Comparison of ENCODE assay signal across 18 cellular contexts in genomic region chr9:105403552-105404246, GRCh38.
"Had no signal": no experiment of that assay in that cellular context is flagged by ENCODE, and none has a peak within 500 bp of the region (broad histone marks: within the 10 kb centered on the region; RNA-seq: fewer than 3 reads in every experiment).

No MANE protein-coding gene starts in this region.

- DNase-seq: activated B cell treated with CpG ODN at 0.5 μM for 24 hours; activated CD4-positive, alpha-beta T cell treated with anti-CD3 and anti-CD28 coated beads, Interleukin-2, amount 50 U/mL, for 1 hour; amygdala; brain microvascular endothelial cell; dorsolateral prefrontal cortex; foreskin keratinocyte; head of caudate nucleus; lower lobe of right lung; midbrain; nucleus accumbens; right cardiac atrium; small intestine; tibial artery had no signal

- H3K4me3 ChIP-seq: dorsolateral prefrontal cortex, lower lobe of right lung, tibial artery, vagina had no signal

- H3K4me1 ChIP-seq: foreskin keratinocyte, lower lobe of right lung, tibial artery, vagina had no signal

- H3K9me3 ChIP-seq: lower lobe of right lung, tibial artery, vagina had no signal

- H3K9me3 Mint-ChIP-seq: T-helper 1 cell treated with Interleukin-12 subunit alpha and Interleukin-12 subunit beta and Interleukin-4 antibody, amounts not matched to agents 30 μg/mL and 1 μg/mL, for 36 hours had no signal

- H3K27ac Mint-ChIP-seq: activated B cell treated with CpG ODN at 0.5 μM for 24 hours; activated naive CD4-positive, alpha-beta T cell treated with anti-CD3 and anti-CD28 coated beads, Interleukin-2, amount 50 U/mL, for 72 hours; activated T-helper 2 cell treated with anti-CD3 and anti-CD28 coated beads, Interferon-gamma antibody, Interleukin-2, Interleukin-4, amounts not matched to agents 10 μg/mL and 5 μg/mL and 100 μg/mL, durations not matched to agents 14 hours and 24 hours and 36 hours; stimulated activated effector memory CD8-positive, alpha-beta T cell treated with anti-CD3 and anti-CD28 coated beads, Interleukin-12 subunit alpha, Interleukin-12 subunit beta, amount 100 ng/mL, for 72 hours; T-helper 1 cell treated with Interleukin-12 subunit alpha and Interleukin-12 subunit beta and Interleukin-4 antibody, amounts not matched to agents 30 μg/mL and 1 μg/mL, for 36 hours had no signal

- H3K27ac ChIP-seq: brain microvascular endothelial cell, foreskin keratinocyte, lower lobe of right lung, tibial artery, vagina had no signal

- H3K4me3 Mint-ChIP-seq: activated B cell treated with CpG ODN at 0.5 μM for 24 hours; stimulated activated effector memory CD8-positive, alpha-beta T cell treated with anti-CD3 and anti-CD28 coated beads, Interleukin-12 subunit alpha, Interleukin-12 subunit beta, amount 100 ng/mL, for 72 hours; T-helper 1 cell treated with Interleukin-12 subunit alpha and Interleukin-12 subunit beta and Interleukin-4 antibody, amounts not matched to agents 30 μg/mL and 1 μg/mL, for 36 hours had no signal

- H3K36me3 ChIP-seq: brain microvascular endothelial cell, lower lobe of right lung, tibial artery, vagina had no signal

- ATAC-seq: activated naive CD4-positive, alpha-beta T cell treated with anti-CD3 and anti-CD28 coated beads, Interleukin-2, amount 50 U/mL, for 72 hours; foreskin keratinocyte; lower lobe of right lung; right cardiac atrium; stimulated activated effector memory CD8-positive, alpha-beta T cell treated with anti-CD3 and anti-CD28 coated beads, Interleukin-12 subunit alpha, Interleukin-12 subunit beta, amount 100 ng/mL, for 72 hours had no signal

- H3K27me3 ChIP-seq: brain microvascular endothelial cell, dorsolateral prefrontal cortex, foreskin keratinocyte, tibial artery, vagina had no signal
